ENCODE assay signal across 18 cellular contexts in the genomic region with DNA sequence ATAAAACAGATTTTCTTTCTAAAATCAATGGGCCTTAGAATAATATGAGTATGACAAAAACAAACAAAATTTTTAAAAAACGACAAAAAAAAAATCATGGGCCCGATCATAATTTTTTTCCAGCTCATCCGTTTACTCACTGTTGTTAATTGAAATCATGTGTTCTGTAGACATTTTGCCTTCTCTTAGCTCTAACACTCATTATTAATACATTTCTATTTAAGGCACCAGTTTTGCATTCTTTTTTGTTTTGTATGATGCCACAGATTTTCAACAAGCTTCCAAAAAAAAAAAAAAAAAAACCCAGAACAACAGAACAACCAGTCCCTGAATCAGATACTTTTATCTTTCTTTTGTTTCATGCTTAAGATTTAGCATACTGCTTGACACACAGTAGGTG.
"Had no signal": no experiment of that assay in that cellular context is flagged by ENCODE, and none has a peak within 500 bp of the region (broad histone marks: within the 10 kb centered on the region; RNA-seq: fewer than 3 reads in every experiment).

No MANE protein-coding gene starts in this region.

- DNase-seq: KBM-7, MV-4-11, NCI-H1048, NCI-H1105, NCI-H1417, NCI-H1436 treated with DMSO at 0.1 percent for 48 hours, NCI-H1694, NCI-H187 treated with DMSO at 0.1 percent for 48 hours, NCI-H2029 treated with DMSO at 0.1 percent for 48 hours, NCI-H2171 treated with DMSO at 0.1 percent for 48 hours, NCI-H345, NCI-H446 treated with DMSO at 0.1 percent for 48 hours, NCI-H524, NCI-H748 treated with DMSO at 0.1 percent for 48 hours, SHP77, SK-N-SH, SW 1271 had no signal

- H3K9ac ChIP-seq: SK-N-SH had no signal

- H3K9me2 ChIP-seq: SK-N-SH had no signal

- H3K27ac ChIP-seq: RWPE1 had no signal

- H3K9me3 ChIP-seq: SK-N-SH had no signal

- H3K4me2 ChIP-seq: SK-N-SH had no signal
